ENCODE assay signal across 7 cellular contexts in the genomic region with DNA sequence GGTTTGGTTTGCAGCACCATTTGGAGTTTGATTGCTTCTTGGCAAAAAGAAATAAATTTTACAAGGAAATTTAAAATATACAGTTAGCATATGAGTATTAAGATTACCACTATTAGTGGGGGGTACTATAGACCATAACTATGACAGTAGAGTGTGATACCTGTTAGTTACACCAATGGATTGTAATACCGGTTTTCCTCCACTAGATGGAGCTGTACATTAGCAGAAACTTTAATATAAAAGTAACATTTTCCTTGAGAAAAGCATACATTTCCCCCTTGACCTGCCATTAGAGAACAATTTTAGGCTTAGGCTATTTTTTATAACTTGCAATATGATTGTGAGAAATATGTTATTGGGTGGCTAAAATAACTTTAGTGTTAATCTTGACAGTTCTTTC.
DNase-seq lines count a peak whose midpoint lies in the region; ATAC-seq, FAIRE-seq and TF ChIP-seq lines count a peak whose summit lies in the region.
"Not testable (repeated sequence)": the region's sequence is repeated elsewhere in the genome, so short reads cannot be mapped to it uniquely, and the experiment has no call there.

No MANE protein-coding gene starts in this region.

- not testable (repeated sequence) for H4K5ac ChIP-seq in H9 (ENCODE audit: insufficient read length, low read depth, low read length)

- H3K36me3 Mint-ChIP-seq in H9 (ENCODE audit: insufficient read depth in 1 of 3, low read depth in 3 of 3), result peaks cover 18 to 58% (median 46%) of the 10 kb centered on the region in 3 experiments
- H3K36me3 Mint-ChIP-seq in MCF 10A (ENCODE audit: insufficient read depth, unreplicated experiment); naive B cell: not testable (repeated sequence)

- not testable (repeated sequence) for TF ChIP-seq POLR2A in heart left ventricle (IDR thresholded peaks at IDR 0.05)

- H3T11ph ChIP-seq in H9 (ENCODE audit: low read length), result not testable (repeated sequence)

- H3K4me1 ChIP-seq in H9 (ENCODE audit: insufficient read depth, low read length); heart left ventricle: not testable (repeated sequence)

- H3K9me3 Mint-ChIP-seq in H9, result peaks cover 45 to 50% of the 10 kb centered on the region in 2 experiments
- not testable (repeated sequence) for H3K9me3 Mint-ChIP-seq in MCF 10A (ENCODE audit: unreplicated experiment); naive B cell

- H3K9me3 ChIP-seq in H9 (ENCODE audit: control insufficient read depth, low read depth, low read length), result peaks cover 11% of the 10 kb centered on the region
- not testable (repeated sequence) for H3K9me3 ChIP-seq in heart left ventricle

- H2BK20ac ChIP-seq in H9 (ENCODE audit: low read depth, low read length, poor library complexity, severe bottlenecking), result not testable (repeated sequence)

- not testable (repeated sequence) for DNase-seq in D721Med (ENCODE audit: insufficient read length, low spot score); H9; RWPE1 (ENCODE audit: low spot score); heart left ventricle
- peak; percentile 3 to 23 for DNase-seq in NCI-H2081 (lab: John Stamatoyannopoulos, UW)
- DNase-seq in MCF 10A (ENCODE audit: unreplicated experiment), result peak; percentile 30
- DNase-seq in naive B cell, result peak; percentile 5

- FAIRE-seq in D721Med (lab: Jason Lieb, UNC), result not testable (repeated sequence)

- intact Hi-C loops in MCF 10A (cut with micrococcal nuclease); heart left ventricle (cut with DNase I): not testable (repeated sequence)

- H2BK15ac ChIP-seq in H9 (ENCODE audit: low read depth, low read length), result not testable (repeated sequence)

- not testable (repeated sequence) for H4K8ac ChIP-seq in H9 (replicated peaks; ENCODE audit: insufficient read length, low read depth, low read length)

- BruUV-seq in MCF 10A (replicated peaks; lab: Mats Ljungman, UMichigan), result not testable (repeated sequence)

- WGBS in H9 (ENCODE audit: extremely low coverage, insufficient read length, low lambda C conversion rate), result no CpG with 5 or more reads among the region's 1 CpG
- WGBS in heart left ventricle, 4 donors, result 0% methylated on average over 1 of the region's 1 CpG

- H3K56ac ChIP-seq in H9 (ENCODE audit: insufficient read length, low read depth, low read length), result not testable (repeated sequence)

- CTCF ChIA-PET in RWPE1 (lab: Yijun Ruan, JAX), result not testable (repeated sequence)
- CTCF ChIA-PET in MCF 10A (lab: Yijun Ruan, JAX), result interaction anchor here (1.6 kb wide), 1 partner anchor 19 kb away, joined by 5 read pairs; no protein-coding TSS in a partner anchor

- not testable (repeated sequence) for ATAC-seq in heart left ventricle; naive B cell (ENCODE audit: low read depth in 2 of 2)

- H3K4me3 ChIP-seq in heart left ventricle, result not testable (repeated sequence)

- H3K79me1 ChIP-seq in H9 (ENCODE audit: insufficient read depth, low read depth, low read length, poor library complexity, severe bottlenecking), result not testable (repeated sequence)

- H2AFZ ChIP-seq in H9 (ENCODE audit: low read length), result not testable (repeated sequence)

- TF ChIP-seq CTCF in D721Med (IDR thresholded peaks at IDR 0.05; ENCODE audit: insufficient read depth, missing control alignments) (peak; percentile 31), H9 (conservative IDR thresholded peaks at IDR 0.05) (peak; percentile 71), RWPE1 (conservative IDR thresholded peaks at IDR 0.05; ENCODE audit: low read depth) (peak; percentile 29; the same call in 1 of the 2 replicates), MCF 10A (IDR thresholded peaks at IDR 0.05; ENCODE audit: unreplicated experiment) (peak; percentile 40), heart left ventricle (IDR thresholded peaks at IDR 0.05) (peak in 11 of 12 donors; percentile 20 to 72 (median 55))

- not testable (repeated sequence) for H3K4me1 Mint-ChIP-seq in H9; MCF 10A (ENCODE audit: insufficient read depth, unreplicated experiment); naive B cell

- H3K4me2 ChIP-seq in H9 (ENCODE audit: insufficient read depth, insufficient read length, low read length), result not testable (repeated sequence)

- H3K36me3 ChIP-seq in heart left ventricle, result not testable (repeated sequence)

- not testable (repeated sequence) for H3K27ac ChIP-seq in H9 (ENCODE audit: insufficient read length, low read depth, low read length); RWPE1; heart left ventricle

- H3K27me3 ChIP-seq in H9 (ENCODE audit: insufficient read depth, low read length); heart left ventricle: not testable (repeated sequence)

- H3K23me2 ChIP-seq in H9 (ENCODE audit: insufficient read length, low read depth, low read length, poor library complexity, severe bottlenecking), result not testable (repeated sequence)

- H2BK12ac ChIP-seq in H9 (ENCODE audit: insufficient read length, low read depth, low read length), result not testable (repeated sequence)

- POLR2A ChIA-PET in RWPE1 (lab: Yijun Ruan, JAX; ENCODE audit: low non-redundant PET); MCF 10A (lab: Yijun Ruan, JAX): not testable (repeated sequence)

- H3K4ac ChIP-seq in H9 (ENCODE audit: low read depth, low read length), result not testable (repeated sequence)

- H2BK120ac ChIP-seq in H9 (ENCODE audit: low read depth, low read length, poor library complexity, severe bottlenecking), result not testable (repeated sequence)

- not testable (repeated sequence) for H3K14ac ChIP-seq in H9 (ENCODE audit: insufficient read depth, low read length)

- not testable (repeated sequence) for H3K79me2 ChIP-seq in H9 (ENCODE audit: insufficient read depth, low read length)

- not testable (repeated sequence) for H2AK5ac ChIP-seq in H9 (ENCODE audit: insufficient read length, low read length)

- not testable (repeated sequence) for H3K18ac ChIP-seq in H9 (ENCODE audit: insufficient read length, low read depth, low read length)

- H2BK5ac ChIP-seq in H9 (ENCODE audit: insufficient read length, low read length), result not testable (repeated sequence)

- H3K4me3 Mint-ChIP-seq in H9; MCF 10A (ENCODE audit: unreplicated experiment); naive B cell: not testable (repeated sequence)

- H4K91ac ChIP-seq in H9 (ENCODE audit: insufficient read length, low read depth, low read length), result not testable (repeated sequence)

- H4K20me1 ChIP-seq in H9 (ENCODE audit: control insufficient read depth, insufficient read depth, insufficient read length), result not testable (repeated sequence)

- not testable (repeated sequence) for H3K27ac Mint-ChIP-seq in H9; MCF 10A (ENCODE audit: low read depth, unreplicated experiment); naive B cell

- H3K9ac ChIP-seq in H9 (ENCODE audit: extremely low read depth, insufficient read length, low read length), result not testable (repeated sequence)

- H3K27me3 Mint-ChIP-seq in H9 (ENCODE audit: low read depth); MCF 10A (ENCODE audit: insufficient read depth, unreplicated experiment); naive B cell: not testable (repeated sequence)

- H3K23ac ChIP-seq in H9 (ENCODE audit: insufficient read length, low read depth, low read length), result not testable (repeated sequence)
